In the genomic region with DNA sequence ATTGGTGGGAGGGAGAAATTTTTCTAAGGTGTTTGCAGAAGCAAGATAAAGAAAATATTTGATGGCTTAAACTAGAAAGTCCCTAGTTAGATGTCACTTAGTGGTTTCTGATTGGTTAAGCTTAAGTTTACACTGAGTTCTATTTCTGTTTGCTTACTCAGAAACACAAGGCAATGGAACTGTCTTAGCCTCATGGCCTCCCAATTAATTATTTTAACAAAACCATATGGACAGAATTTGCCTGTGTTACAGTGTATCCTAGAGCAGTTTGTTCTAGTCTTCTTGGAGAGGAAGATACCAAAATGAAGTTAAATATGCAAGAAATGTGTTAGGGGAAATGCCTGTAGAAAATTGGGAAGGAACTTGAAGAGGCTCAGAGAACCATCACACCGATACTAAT, we compare ENCODE assay signal across 31 cellular contexts. TPM values are rescaled to one million over a fixed set of nuclear protein-coding genes. Genes with fewer than 3 reads are reported as not detected.
"Had no signal": no experiment of that assay in that cellular context is flagged by ENCODE, and none has a peak within 500 bp of the region (broad histone marks: within the 10 kb centered on the region; RNA-seq: fewer than 3 reads in every experiment).

No MANE protein-coding gene starts in this region.

- ATAC-seq: activated CD8-positive, alpha-beta T cell treated with anti-CD3 and anti-CD28 coated beads, Interleukin-2, amount 10 ng/mL, durations not matched to agents 7 days and 5 days; effector memory CD8-positive, alpha-beta T cell; left lung; right lobe of liver; stimulated activated naive B cell treated with anti-CD40 and anti-IgM and Interleukin-4, amounts not matched to agents 10 μg/mL and 1 μg/mL and 100 μg/mL, for 72 hours had no signal

- H3K27me3 ChIP-seq: ascending aorta, vagina had no signal

- DNase-seq: activated CD4-positive, alpha-beta T cell treated with anti-CD3 and anti-CD28 coated beads, Interleukin-2, amount 10 ng/mL, durations not matched to agents 7 days and 5 days; activated CD4-positive, CD25-positive, alpha-beta regulatory T cell treated with anti-CD3 and anti-CD28 coated beads, Interleukin-2, amount 50 U/mL, for 72 hours; activated CD8-positive, alpha-beta T cell treated with anti-CD3 and anti-CD28 coated beads, Interleukin-2, amount 10 ng/mL, durations not matched to agents 7 days and 5 days; activated gamma-delta T cell; adrenal gland; central memory CD4-positive, alpha-beta T cell; effector memory CD8-positive, alpha-beta T cell; foreskin melanocyte; glutamatergic neuron; hippocampal formation; kidney glomerular epithelial cell; left lung; naive B cell; nucleus accumbens; right lobe of liver; stimulated activated CD4-positive, alpha-beta T cell treated with anti-CD3 and anti-CD28 coated beads, Interleukin-15, amount 100 ng/mL, for 24 hours; stimulated activated naive B cell treated with anti-CD40 and anti-IgM and Interleukin-4, amounts not matched to agents 10 μg/mL and 1 μg/mL and 100 μg/mL, for 72 hours; T-helper 2 cell; trophoblast cell; WERI-Rb-1 had no signal

- H3K4me1 ChIP-seq: adrenal gland, left lung, parathyroid adenoma, right lobe of liver, vagina had no signal

- H3K27ac Mint-ChIP-seq: activated CD4-positive, alpha-beta T cell treated with anti-CD3 and anti-CD28 coated beads, Interleukin-2, amount 10 ng/mL, durations not matched to agents 7 days and 5 days; activated CD8-positive, alpha-beta T cell treated with anti-CD3 and anti-CD28 coated beads, Interleukin-2, amount 10 ng/mL, durations not matched to agents 7 days and 5 days; activated naive CD4-positive, alpha-beta T cell treated with anti-CD3 and anti-CD28 coated beads, Interleukin-2, amount 50 U/mL, for 24 hours; activated T-helper 1 cell treated with anti-CD3 and anti-CD28 coated beads, Interleukin-12 subunit alpha, Interleukin-12 subunit beta, Interleukin-2, Interleukin-4 antibody, amounts not matched to agents 30 ng/mL and 10 ng/mL and 1 ng/mL, durations not matched to agents 14 hours and 24 hours and 36 hours; effector memory CD8-positive, alpha-beta T cell; naive B cell; stimulated activated naive B cell treated with anti-CD40 and anti-IgM and Interleukin-4, amounts not matched to agents 10 μg/mL and 1 μg/mL and 100 μg/mL, for 72 hours had no signal

- H3K4me3 Mint-ChIP-seq: activated CD4-positive, alpha-beta T cell treated with anti-CD3 and anti-CD28 coated beads, Interleukin-2, amount 10 ng/mL, durations not matched to agents 7 days and 5 days; activated CD8-positive, alpha-beta T cell treated with anti-CD3 and anti-CD28 coated beads, Interleukin-2, amount 10 ng/mL, durations not matched to agents 7 days and 5 days; activated naive CD4-positive, alpha-beta T cell treated with anti-CD3 and anti-CD28 coated beads, Interleukin-2, amount 50 U/mL, for 24 hours; activated T-helper 1 cell treated with anti-CD3 and anti-CD28 coated beads, Interleukin-12 subunit alpha, Interleukin-12 subunit beta, Interleukin-2, Interleukin-4 antibody, amounts not matched to agents 30 ng/mL and 10 ng/mL and 1 ng/mL, durations not matched to agents 14 hours and 24 hours and 36 hours; effector memory CD8-positive, alpha-beta T cell; stimulated activated naive B cell treated with anti-CD40 and anti-IgM and Interleukin-4, amounts not matched to agents 10 μg/mL and 1 μg/mL and 100 μg/mL, for 72 hours had no signal

- H3K9me3 ChIP-seq: adrenal gland, ascending aorta, esophagus muscularis mucosa, left lung, right lobe of liver, vagina had no signal

- H3K36me3 ChIP-seq: adrenal gland, ascending aorta, esophagus muscularis mucosa, left lung, right lobe of liver, vagina had no signal

- H3K4me3 ChIP-seq: adrenal gland, ascending aorta, esophagus muscularis mucosa, left lung, lung, right lobe of liver, skin epidermis, vagina had no signal

RNA-seq across cellular contexts. Expression of a gene that starts 38.6 kb away (rescaled TPM):
- total RNA-seq: activated CD8-positive, alpha-beta T cell treated with anti-CD3 and anti-CD28 coated beads, Interleukin-2, amount 10 ng/mL, durations not matched to agents 7 days and 5 days; ascending aorta; dermis microvascular lymphatic vessel endothelial cell; mucosa of gallbladder; temporal lobe; vagina had no signal
